In the genomic region with DNA sequence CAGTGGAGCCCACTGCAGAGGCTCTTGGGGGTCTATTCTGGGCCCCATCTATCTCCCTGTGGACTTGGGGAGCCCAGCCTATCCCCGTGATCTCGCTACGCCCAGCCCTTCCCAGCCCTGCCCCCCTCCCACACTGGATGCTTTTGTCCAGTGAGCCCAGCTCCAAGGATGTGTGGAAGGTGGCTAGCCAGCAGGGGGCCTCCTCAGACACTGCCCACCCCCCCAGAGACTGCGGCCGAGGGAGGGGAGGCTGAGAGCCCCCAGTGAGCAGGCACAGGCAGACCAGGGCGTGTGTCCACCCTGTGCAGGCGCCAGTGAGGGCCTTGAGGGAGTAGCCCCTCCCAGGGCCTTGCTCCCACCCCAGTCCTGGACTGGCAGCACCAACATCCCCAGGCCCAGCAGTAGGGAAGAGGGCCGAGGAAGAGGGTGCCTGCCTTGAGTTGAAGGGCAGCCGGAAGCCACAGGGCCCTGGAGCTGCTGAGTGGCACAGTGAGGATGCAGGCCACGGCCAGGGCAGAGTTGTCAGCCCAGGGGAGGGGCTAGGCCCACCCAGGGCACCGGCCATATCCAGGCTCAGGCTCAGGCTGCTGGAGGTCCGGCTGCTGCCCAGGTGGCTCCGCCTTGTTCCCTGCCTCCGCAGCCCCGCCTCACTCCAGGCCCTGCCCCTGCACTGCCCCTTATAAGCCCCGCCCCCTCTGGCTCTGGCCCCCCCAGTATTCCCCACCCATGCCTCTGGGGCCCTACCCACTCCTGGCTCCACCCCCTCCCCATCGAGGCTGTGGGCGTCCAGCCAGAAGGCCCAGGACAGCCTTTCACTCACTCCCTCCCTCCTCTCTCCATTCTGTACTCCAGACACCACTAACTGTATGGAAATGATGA, we compare ENCODE assay signal across 2 cellular contexts.
TF ChIP-seq lines count a peak whose summit lies in the region.

No MANE protein-coding gene starts in this region.

TF ChIP-seq in A549, 52 proteins besides CTCF, POLR2A, EP300 and RAD21 (continued from another document):
- TF ChIP-seq NPAS2 (CRISPR knock-in tag; IDR thresholded peaks at IDR 0.05; ENCODE audit: borderline replicate concordance) (no peak), JUN (IDR thresholded peaks at IDR 0.05) (no peak), PBX3 (IDR thresholded peaks at IDR 0.05) (no peak), HOXB5 (CRISPR knock-in tag; IDR thresholded peaks at IDR 0.05) (no peak), ATOH8 (CRISPR knock-in tag; IDR thresholded peaks at IDR 0.05; ENCODE audit: low read depth) (no peak), EHMT2 (IDR thresholded peaks at IDR 0.05; ENCODE audit: low read depth) (no peak), JUNB (IDR thresholded peaks at IDR 0.05) (no peak), EHF (CRISPR knock-in tag; IDR thresholded peaks at IDR 0.05) (no peak), HDAC2 (IDR thresholded peaks at IDR 0.05) (no peak), ESRRA (IDR thresholded peaks at IDR 0.05; ENCODE audit: borderline replicate concordance, low read length) (no peak), MYC (IDR thresholded peaks at IDR 0.05; ENCODE audit: borderline replicate concordance, low read length) (no peak), FOSB (CRISPR knock-in tag; IDR thresholded peaks at IDR 0.05) (no peak)
- TF ChIP-seq, protein P1, sequence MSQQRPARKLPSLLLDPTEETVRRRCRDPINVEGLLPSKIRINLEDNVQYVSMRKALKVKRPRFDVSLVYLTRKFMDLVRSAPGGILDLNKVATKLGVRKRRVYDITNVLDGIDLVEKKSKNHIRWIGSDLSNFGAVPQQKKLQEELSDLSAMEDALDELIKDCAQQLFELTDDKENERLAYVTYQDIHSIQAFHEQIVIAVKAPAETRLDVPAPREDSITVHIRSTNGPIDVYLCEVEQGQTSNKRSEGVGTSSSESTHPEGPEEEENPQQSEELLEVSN (IDR thresholded peaks at IDR 0.05; ENCODE audit: borderline replicate concordance, low read depth), result no peak
- TF ChIP-seq, protein P2, sequence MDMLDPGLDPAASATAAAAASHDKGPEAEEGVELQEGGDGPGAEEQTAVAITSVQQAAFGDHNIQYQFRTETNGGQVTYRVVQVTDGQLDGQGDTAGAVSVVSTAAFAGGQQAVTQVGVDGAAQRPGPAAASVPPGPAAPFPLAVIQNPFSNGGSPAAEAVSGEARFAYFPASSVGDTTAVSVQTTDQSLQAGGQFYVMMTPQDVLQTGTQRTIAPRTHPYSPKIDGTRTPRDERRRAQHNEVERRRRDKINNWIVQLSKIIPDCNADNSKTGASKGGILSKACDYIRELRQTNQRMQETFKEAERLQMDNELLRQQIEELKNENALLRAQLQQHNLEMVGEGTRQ (IDR thresholded peaks at IDR 0.05), result no peak
TF ChIP-seq in A549: peak in this region for 0.

TF ChIP-seq in GM12878, 131 proteins besides CTCF, POLR2A, EP300 and RAD21:
- TF ChIP-seq PAX8 (IDR thresholded peaks at IDR 0.05) (no peak), SUPT20H (IDR thresholded peaks at IDR 0.05; ENCODE audit: borderline replicate concordance, control insufficient read depth, low read depth, low read length) (no peak), NKRF (conservative IDR thresholded peaks at IDR 0.05) (no peak), MTA3 (IDR thresholded peaks at IDR 0.05; ENCODE audit: borderline replicate concordance, low read length) (no peak)
- TF ChIP-seq, protein P3, sequence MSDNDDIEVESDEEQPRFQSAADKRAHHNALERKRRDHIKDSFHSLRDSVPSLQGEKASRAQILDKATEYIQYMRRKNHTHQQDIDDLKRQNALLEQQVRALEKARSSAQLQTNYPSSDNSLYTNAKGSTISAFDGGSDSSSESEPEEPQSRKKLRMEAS (IDR thresholded peaks at IDR 0.05; ENCODE audit: low read depth, low read length), result no peak
